In the genomic region with DNA sequence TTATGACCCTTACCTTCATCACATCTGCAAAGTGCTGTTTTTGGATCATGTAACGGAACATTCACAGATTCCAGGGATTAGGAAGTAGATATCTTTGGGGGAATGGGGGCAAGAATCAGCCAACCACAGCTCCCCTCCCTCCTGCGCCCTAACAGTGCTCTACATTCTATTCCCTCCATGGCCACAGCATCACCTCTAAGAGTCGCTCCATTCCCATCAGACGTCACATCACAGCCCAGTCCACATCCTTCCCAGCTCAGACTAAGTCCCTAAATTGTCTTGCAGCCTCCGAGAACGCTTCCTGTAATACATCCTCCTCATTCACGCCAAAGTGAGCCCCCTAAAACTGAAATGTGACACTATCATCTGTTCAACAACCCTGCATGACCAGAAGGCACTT, we compare ENCODE assay signal across 1 cellular context.
TF ChIP-seq lines count a peak whose summit lies in the region.

No MANE protein-coding gene starts in this region.

TF ChIP-seq in WTC11, 78 proteins besides CTCF, POLR2A, EP300 and RAD21 (continued from another document):
- TF ChIP-seq, protein P1, sequence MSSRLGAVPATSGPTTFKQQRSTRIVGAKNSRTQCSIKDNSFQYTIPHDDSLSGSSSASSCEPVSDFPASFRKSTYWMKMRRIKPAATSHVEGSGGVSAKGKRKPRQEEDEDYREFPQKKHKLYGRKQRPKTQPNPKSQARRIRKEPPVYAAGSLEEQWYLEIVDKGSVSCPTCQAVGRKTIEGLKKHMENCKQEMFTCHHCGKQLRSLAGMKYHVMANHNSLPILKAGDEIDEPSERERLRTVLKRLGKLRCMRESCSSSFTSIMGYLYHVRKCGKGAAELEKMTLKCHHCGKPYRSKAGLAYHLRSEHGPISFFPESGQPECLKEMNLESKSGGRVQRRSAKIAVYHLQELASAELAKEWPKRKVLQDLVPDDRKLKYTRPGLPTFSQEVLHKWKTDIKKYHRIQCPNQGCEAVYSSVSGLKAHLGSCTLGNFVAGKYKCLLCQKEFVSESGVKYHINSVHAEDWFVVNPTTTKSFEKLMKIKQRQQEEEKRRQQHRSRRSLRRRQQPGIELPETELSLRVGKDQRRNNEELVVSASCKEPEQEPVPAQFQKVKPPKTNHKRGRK (CRISPR knock-in tag; IDR thresholded peaks at IDR 0.05; ENCODE audit: borderline replicate concordance), result no peak
- TF ChIP-seq SMAD4 (CRISPR knock-in tag; IDR thresholded peaks at IDR 0.05), result no peak
- no peak for TF ChIP-seq ATF1 (CRISPR knock-in tag; IDR thresholded peaks at IDR 0.05)
- TF ChIP-seq, protein P2, sequence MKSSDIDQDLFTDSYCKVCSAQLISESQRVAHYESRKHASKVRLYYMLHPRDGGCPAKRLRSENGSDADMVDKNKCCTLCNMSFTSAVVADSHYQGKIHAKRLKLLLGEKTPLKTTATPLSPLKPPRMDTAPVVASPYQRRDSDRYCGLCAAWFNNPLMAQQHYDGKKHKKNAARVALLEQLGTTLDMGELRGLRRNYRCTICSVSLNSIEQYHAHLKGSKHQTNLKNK (CRISPR knock-in tag; IDR thresholded peaks at IDR 0.05), result no peak
- no peak for TF ChIP-seq NR3C1 (CRISPR knock-in tag; conservative IDR thresholded peaks at IDR 0.05; ENCODE audit: low read depth)
